ENCODE assay signal across 22 cellular contexts in genomic region chr3:54202029-54202428, GRCh38.
DNase-seq lines count a peak whose midpoint lies in the region; ATAC-seq and TF ChIP-seq lines count a peak whose summit lies in the region.
"Had no signal": no experiment of that assay in that cellular context is flagged by ENCODE, and none has a peak within 500 bp of the region (broad histone marks: within the 10 kb centered on the region; RNA-seq: fewer than 3 reads in every experiment).

No MANE protein-coding gene starts in this region.

- H3K27ac Mint-ChIP-seq in WTC11: no peak overlapping the region
- H3K27ac Mint-ChIP-seq: CD14-positive monocyte; CD4-positive, alpha-beta memory T cell; CD4-positive, CD25-positive, alpha-beta regulatory T cell; CD8-positive, alpha-beta memory T cell had no signal

- H3K4me1 Mint-ChIP-seq in WTC11: peaks cover 32% of the 10 kb centered on the region
- H3K4me1 Mint-ChIP-seq: CD14-positive monocyte; CD4-positive, alpha-beta memory T cell; CD4-positive, CD25-positive, alpha-beta regulatory T cell; CD8-positive, alpha-beta memory T cell had no signal

- CTCF ChIA-PET in WTC11 (lab: Charles Lee): no interaction called here

- no peak for ATAC-seq in WTC11
- no peak for ATAC-seq in activated CD4-positive, CD25-positive, alpha-beta regulatory T cell treated with anti-CD3 and anti-CD28 coated beads, Interleukin-2, amount 50 U/mL, for 24 hours
- ATAC-seq in GM19328 (IDR thresholded peaks at IDR 0.05; ENCODE audit: unreplicated experiment): no peak
- ATAC-seq: GM12878 had no signal

- DNase-seq in WTC11 (ENCODE audit: low spot score) (no peak), islet precursor cell (peak; percentile 22), medulla oblongata (ENCODE audit: extremely low spot score) (no peak)
- DNase-seq: 8988T; ACHN; BE2C; C1 segment of cervical spinal cord; CD4-positive, alpha-beta memory T cell; CD4-positive, CD25-positive, alpha-beta regulatory T cell; CD8-positive, alpha-beta memory T cell; COR-L47; DMS 273 treated with DMSO at 0.1 percent for 48 hours; DMS153; DMS53; DMS79; DND-41; EL; GDM1 had no signal

- no peaks in the 10 kb centered on the region for H3K36me3 Mint-ChIP-seq in WTC11
- H3K36me3 Mint-ChIP-seq: CD14-positive monocyte; CD4-positive, alpha-beta memory T cell; CD4-positive, CD25-positive, alpha-beta regulatory T cell; CD8-positive, alpha-beta memory T cell had no signal

- POLR2A ChIA-PET in WTC11 (lab: Charles Lee): no interaction called here

- H3K9me3 Mint-ChIP-seq in WTC11: no peaks in the 10 kb centered on the region

- H3K27me3 Mint-ChIP-seq in WTC11 (ENCODE audit: low read depth): no peaks in the 10 kb centered on the region
- H3K27me3 Mint-ChIP-seq: CD4-positive, CD25-positive, alpha-beta regulatory T cell; CD8-positive, alpha-beta memory T cell had no signal

- no peak overlapping the region for H3K4me3 Mint-ChIP-seq in WTC11
- H3K4me3 Mint-ChIP-seq: CD14-positive monocyte; CD4-positive, alpha-beta memory T cell; CD4-positive, CD25-positive, alpha-beta regulatory T cell; CD8-positive, alpha-beta memory T cell had no signal

- no peak for TF ChIP-seq CTCF in WTC11 (IDR thresholded peaks at IDR 0.05)

TF ChIP-seq in WTC11, 78 proteins besides CTCF, POLR2A, EP300 and RAD21:
- TF ChIP-seq ZNF416 (CRISPR knock-in tag; IDR thresholded peaks at IDR 0.05): no peak
- TF ChIP-seq ZNF263 (CRISPR knock-in tag; IDR thresholded peaks at IDR 0.05; ENCODE audit: low read depth): no peak
- TF ChIP-seq ZNF425 (CRISPR knock-in tag; conservative IDR thresholded peaks at IDR 0.05): no peak
- TF ChIP-seq USF2 (CRISPR knock-in tag; IDR thresholded peaks at IDR 0.05): 0 out of 2 replicates have a peak, but pooled peaks have one; percentile 13
- no peak for TF ChIP-seq FOXK1 (CRISPR knock-in tag; IDR thresholded peaks at IDR 0.05)
- TF ChIP-seq MLX (CRISPR knock-in tag; IDR thresholded peaks at IDR 0.05): no peak
